ENCODE assay signal across 23 cellular contexts in the genomic region with DNA sequence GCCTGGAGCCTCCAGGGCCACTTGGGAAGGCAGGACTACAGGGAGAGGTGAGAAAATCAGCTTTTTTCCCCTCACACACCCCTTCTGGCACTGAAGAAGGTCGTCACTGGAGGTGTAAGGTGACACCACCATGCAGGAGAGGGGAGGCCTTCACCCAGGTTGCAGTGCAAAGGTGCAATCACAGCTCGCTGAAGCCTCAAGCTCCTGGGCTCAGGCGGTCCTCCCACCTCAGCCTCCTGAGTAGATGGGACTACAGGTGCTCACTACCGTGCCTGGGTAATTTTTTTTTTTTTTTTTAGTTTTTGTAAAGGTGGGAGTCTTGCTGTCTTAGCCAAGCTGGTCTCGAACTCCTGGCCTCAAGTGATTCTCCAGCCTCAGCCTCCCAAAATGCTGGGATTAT.
"Had no signal": no experiment of that assay in that cellular context is flagged by ENCODE, and none has a peak within 500 bp of the region (broad histone marks: within the 10 kb centered on the region; RNA-seq: fewer than 3 reads in every experiment).

No MANE protein-coding gene starts in this region.

- H2AFZ ChIP-seq: PC-9 had no signal

- H3K9me3 ChIP-seq: Peyer's patch had no signal

- H3K4me1 ChIP-seq: SJCRH30 had no signal

- H3K4me3 ChIP-seq: PC-9, Peyer's patch, SJCRH30 had no signal

- DNase-seq: KBM-7, MV-4-11, NCI-H1092, NCI-H1105 treated with DMSO at 0.1 percent for 48 hours, NCI-H1417 treated with DMSO at 0.1 percent for 48 hours, NCI-H146, NCI-H1694 treated with DMSO at 0.1 percent for 48 hours, NCI-H1930, NCI-H2081, NCI-H2107, NCI-H226, NCI-H446, NCI-H510A, NCI-H524 treated with DMSO at 0.1 percent for 48 hours, NCI-H69, NCI-H774, PC-9, Peyer's patch, SHP77 treated with DMSO at 0.1 percent for 48 hours, SJCRH30, T-helper 1 cell had no signal

- ATAC-seq: Right ventricle myocardium inferior, SK-N-SH treated with all-trans-retinoic acid at 6 μM for 48 hours had no signal

- H3K27ac ChIP-seq: PC-9, Peyer's patch, SJCRH30 had no signal

- H3K4me2 ChIP-seq: PC-9 had no signal

- H3K27me3 ChIP-seq: SJCRH30 had no signal

- H3K36me3 ChIP-seq: Peyer's patch, SJCRH30 had no signal
